ENCODE assay signal across 17 cellular contexts in the genomic region with DNA sequence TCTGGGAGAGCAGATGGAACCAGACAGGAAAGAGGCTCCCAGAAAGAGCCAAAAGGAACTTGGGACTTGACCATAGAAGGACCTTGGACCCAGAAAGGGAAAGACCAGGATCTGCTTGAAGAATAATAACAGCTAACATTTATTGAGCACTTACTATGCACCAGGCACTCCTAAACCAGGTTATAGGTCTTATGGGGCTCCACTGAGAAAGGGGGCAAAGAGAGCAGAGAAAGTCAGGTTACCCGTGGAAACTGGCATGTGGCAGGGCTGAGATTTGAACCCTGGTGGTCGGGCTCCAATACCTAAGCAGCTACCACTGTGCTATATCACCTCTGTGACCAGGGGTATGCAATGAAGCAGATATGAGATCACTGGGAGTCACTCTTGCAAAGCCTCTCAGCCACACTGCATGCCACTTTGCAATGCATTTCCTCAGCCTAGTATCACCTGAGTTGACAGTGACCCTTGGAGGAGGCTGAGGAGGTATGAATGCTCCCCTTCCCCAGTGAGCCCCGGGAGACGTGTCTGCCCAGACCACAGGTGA. TPM values are rescaled to one million over a fixed set of nuclear protein-coding genes. Genes with fewer than 3 reads are reported as not detected.
DNase-seq lines count a peak whose midpoint lies in the region; ATAC-seq and TF ChIP-seq lines count a peak whose summit lies in the region.
"Had no signal": no experiment of that assay in that cellular context is flagged by ENCODE, and none has a peak within 500 bp of the region (broad histone marks: within the 10 kb centered on the region; RNA-seq: fewer than 3 reads in every experiment).

No MANE protein-coding gene starts in this region.

- no peaks in the 10 kb centered on the region for H3K27me3 ChIP-seq in cardiac muscle cell
- no peaks in the 10 kb centered on the region for H3K27me3 ChIP-seq in gastroesophageal sphincter
- H3K27me3 ChIP-seq in psoas muscle (ENCODE audit: insufficient read depth in 3 of 3, low read length in 2 of 3), result no peaks in the 10 kb centered on the region
- no peaks in the 10 kb centered on the region for H3K27me3 ChIP-seq in uterus

- intact Hi-C loops in Right ventricle myocardium superior (cut with DNase I) (loop anchor here (5.0 kb wide), 1 partner anchor 38 kb away; a partner anchor contains a TSS), psoas muscle (cut with DNase I) (loop anchor here (5.0 kb wide), 2 partner anchors 33 to 63 kb away; no protein-coding TSS in a partner anchor), uterus (cut with DNase I; ENCODE audit: low total_unique reads) (loop anchor here (10.0 kb wide), 1 partner anchor 45 kb away; no protein-coding TSS in a partner anchor)

- peak overlapping the region; percentile 85 for H3K27ac ChIP-seq in cardiac muscle cell
- peak overlapping the region; percentile 17 to 98 (median 98) for H3K27ac ChIP-seq in gastroesophageal sphincter
- peak overlapping the region; percentile 63 for H3K27ac ChIP-seq in psoas muscle
- H3K27ac ChIP-seq in uterus, result peak overlapping the region; percentile 93
- H3K27ac ChIP-seq: parathyroid adenoma had no signal

- no peak overlapping the region for H3K4me3 ChIP-seq in cardiac muscle cell
- no peak overlapping the region for H3K4me3 ChIP-seq in gastroesophageal sphincter
- no peak overlapping the region for H3K4me3 ChIP-seq in psoas muscle
- no peak overlapping the region for H3K4me3 ChIP-seq in uterus

- H3K4me1 ChIP-seq in cardiac muscle cell (ENCODE audit: low read depth), result peaks cover 42% of the 10 kb centered on the region
- H3K4me1 ChIP-seq in gastroesophageal sphincter, result peaks cover 15 to 100% (median 96%) of the 10 kb centered on the region in 3 donors
- H3K4me1 ChIP-seq in psoas muscle, result peaks cover 75% of the 10 kb centered on the region
- H3K4me1 ChIP-seq in uterus, result peaks cover 28 to 75% of the 10 kb centered on the region in 2 donors

- ATAC-seq in Right ventricle myocardium superior (ENCODE audit: poor library complexity) (no peak), gastroesophageal sphincter (no peak), psoas muscle (no peak)
- ATAC-seq: SK-N-SH treated with all-trans-retinoic acid at 6 μM for 48 hours had no signal

- DNase-seq in cardiac muscle cell (ENCODE audit: low read depth in 1 of 2, low spot score in 1 of 2) (peak in 1 of 2 donors; percentile 18), Right ventricle myocardium superior (no peak), psoas muscle (no peak), uterus (no peak), NOMO-1 treated with dmso at 0.1 percent for 144 hours (lab: John Stamatoyannopoulos, UW; ENCODE audit: unreplicated experiment) (no peak), 8988T (no peak), NCI-H1694 (lab: John Stamatoyannopoulos, UW) (no peak)
- DNase-seq: activated CD4-positive, alpha-beta T cell treated with anti-CD3 and anti-CD28 coated beads, Interleukin-2, amount 50 U/mL, for 4 hours; activated naive CD8-positive, alpha-beta T cell treated with anti-CD3 and anti-CD28 coated beads, Interleukin-2, amount 10 ng/mL, durations not matched to agents 7 days and 5 days; activated T-cell treated with anti-CD3 and anti-CD28 coated beads, Interleukin-2, amount 50 U/mL, for 48 hours; CD4-positive, alpha-beta T cell; DND-41; glutamatergic neuron; NCI-H187 had no signal

- peaks cover 11% of the 10 kb centered on the region for H3K36me3 ChIP-seq in cardiac muscle cell
- H3K36me3 ChIP-seq in gastroesophageal sphincter, result peaks cover 0 to 37% of the 10 kb centered on the region in 2 donors
- H3K36me3 ChIP-seq in psoas muscle (ENCODE audit: insufficient read depth in 1 of 2, low read depth in 1 of 2), result peaks cover 0 to 13% of the 10 kb centered on the region in 2 donors
- no peaks in the 10 kb centered on the region for H3K36me3 ChIP-seq in uterus

- H3K9me3 ChIP-seq in cardiac muscle cell (ENCODE audit: low read depth) (no peaks in the 10 kb centered on the region), gastroesophageal sphincter (no peaks in the 10 kb centered on the region), psoas muscle (no peaks in the 10 kb centered on the region), uterus (no peaks in the 10 kb centered on the region)

- TF ChIP-seq POLR2A in gastroesophageal sphincter (IDR thresholded peaks at IDR 0.05) (no peak), uterus (IDR thresholded peaks at IDR 0.05) (no peak)

- TF ChIP-seq CTCF in cardiac muscle cell (IDR thresholded peaks at IDR 0.05; ENCODE audit: low read depth, low read length) (no peak), gastroesophageal sphincter (IDR thresholded peaks at IDR 0.05) (no peak), psoas muscle (IDR thresholded peaks at IDR 0.05) (no peak), uterus (IDR thresholded peaks at IDR 0.05) (no peak)

- WGBS in gastroesophageal sphincter (ENCODE audit: low coverage in 1 of 2), 2 donors, result 71 to 94% methylated on average over 1 to 2 of the region's 4 CpGs
- 58 to 65% (median 62%) methylated on average over 4 of the region's 4 CpGs for WGBS in psoas muscle, 3 donors

- TF ChIP-seq EP300 in gastroesophageal sphincter (IDR thresholded peaks at IDR 0.05), result no peak

RNA-seq across cellular contexts. Expression of a gene that starts 37.8 kb away (rescaled TPM):
- 112 and 193 TPM in 2 replicates for total RNA-seq in cardiac muscle cell
- polyA plus RNA-seq in cardiac muscle cell, result 62.3 and 96.2 TPM in 2 replicates
- 263 TPM for total RNA-seq in Right ventricle myocardium superior
- 1,000 to 10,000 TPM in 1 of 4 donors, 100 to 1,000 TPM in 3; 311 to 1,021 (median 351) TPM for total RNA-seq in gastroesophageal sphincter
- total RNA-seq in psoas muscle, result 100 to 1,000 TPM; 102 to 168 (median 135) TPM
- polyA plus RNA-seq in psoas muscle, result 10 to 100 TPM; 24.5 to 74.8 (median 43.8) TPM
- total RNA-seq in uterus, result 100 to 1,000 TPM in 3 of 4 donors, 10 to 100 TPM in 1; 96.8 to 677 (median 290) TPM
